Comparison of ENCODE assay signal across 9 cellular contexts in genomic region chr5:135488727-135489465, GRCh38. TPM values are rescaled to one million over a fixed set of nuclear protein-coding genes. Genes with fewer than 3 reads are reported as not detected.
DNase-seq lines count a peak whose midpoint lies in the region; ATAC-seq and TF ChIP-seq lines count a peak whose summit lies in the region.
"Had no signal": no experiment of that assay in that cellular context is flagged by ENCODE, and none has a peak within 500 bp of the region (broad histone marks: within the 10 kb centered on the region; RNA-seq: fewer than 3 reads in every experiment).

No MANE protein-coding gene starts in this region.

- peaks cover 33% of the 10 kb centered on the region for H3K4me1 ChIP-seq in skeletal muscle satellite cell (ENCODE audit: control insufficient read depth, insufficient read depth, low read length)

- H3K27me3 ChIP-seq in MG63, result no peaks in the 10 kb centered on the region
- no peaks in the 10 kb centered on the region for H3K27me3 ChIP-seq in WERI-Rb-1 (ENCODE audit: insufficient read depth, low read depth, severe bottlenecking)
- H3K27me3 ChIP-seq in skeletal muscle satellite cell (ENCODE audit: control insufficient read depth, insufficient read depth, low read length), result peaks cover 68% of the 10 kb centered on the region

- ATAC-seq in left ventricle myocardium superior, result peak; percentile 27
- no peak for ATAC-seq in GM21515 (IDR thresholded peaks at IDR 0.05; ENCODE audit: unreplicated experiment)

- peak overlapping the region; percentile 93 for H3K4me2 ChIP-seq in skeletal muscle satellite cell (ENCODE audit: low read length)

- H3K36me3 ChIP-seq in MG63 (no peaks in the 10 kb centered on the region), WERI-Rb-1 (no peaks in the 10 kb centered on the region), skeletal muscle satellite cell (ENCODE audit: insufficient read depth, low read length) (no peaks in the 10 kb centered on the region)

- H3K4me3 ChIP-seq in MG63 (peak overlapping the region; percentile 27), WERI-Rb-1 (ENCODE audit: low read depth, low read length) (peak overlapping the region; percentile 29), skeletal muscle satellite cell (ENCODE audit: low read length) (peak overlapping the region; percentile 67)

- H3K27ac ChIP-seq in WERI-Rb-1, result peak overlapping the region; percentile 91

- DNase-seq in AG20443 (ENCODE audit: low spot score), result peak; percentile 90
- DNase-seq in MG63, result peak; percentile 90
- DNase-seq in WERI-Rb-1, result peak; percentile 97
- DNase-seq in left ventricle myocardium superior, result no peak
- no peak for DNase-seq in SIG-M5 (lab: John Stamatoyannopoulos, UW)
- no peak for DNase-seq in GM19240 (ENCODE audit: insufficient read length, low spot score)
- DNase-seq: activated naive CD8-positive, alpha-beta T cell treated with anti-CD3 and anti-CD28 coated beads, Interleukin-2, amount 10 ng/mL, durations not matched to agents 7 days and 5 days had no signal

- H3K9me3 ChIP-seq in MG63 (no peaks in the 10 kb centered on the region), WERI-Rb-1 (ENCODE audit: severe bottlenecking) (no peaks in the 10 kb centered on the region), skeletal muscle satellite cell (replicated peaks; ENCODE audit: low read length) (no peaks in the 10 kb centered on the region)

- H3K9ac ChIP-seq in skeletal muscle satellite cell (ENCODE audit: low read depth, low read length), result peak overlapping the region; percentile 48

- intact Hi-C loops in left ventricle myocardium superior (cut with micrococcal nuclease), result no loop called here

- TF ChIP-seq CTCF in WERI-Rb-1 (IDR thresholded peaks at IDR 0.05; ENCODE audit: low read depth, low read length), result peak; percentile 40; the same call in 1 of the 2 replicates

RNA-seq across cellular contexts. Expression of gene TIFAB, which starts 36.7 kb away (rescaled TPM):
- not detected in 2 replicates for total RNA-seq in MG63 (2014; rRNA removed; shearing (Covaris generic); ENCODE audit: low replicate concordance)
- not detected for total RNA-seq in left ventricle myocardium superior
- not detected in 2 replicates for total RNA-seq in skeletal muscle satellite cell (2012; rRNA removed)
- total RNA-seq: activated naive CD8-positive, alpha-beta T cell treated with anti-CD3 and anti-CD28 coated beads, Interleukin-2, amount 10 ng/mL, durations not matched to agents 7 days and 5 days had no signal

RNA-seq across cellular contexts. Expression of gene DCANP1, which starts 41.7 kb away (rescaled TPM):
- not detected in 2 replicates for total RNA-seq in MG63 (2014; rRNA removed; shearing (Covaris generic); ENCODE audit: low replicate concordance)
- not detected for total RNA-seq in left ventricle myocardium superior
- total RNA-seq in skeletal muscle satellite cell (2012; rRNA removed), result not detected in 2 replicates
- total RNA-seq: activated naive CD8-positive, alpha-beta T cell treated with anti-CD3 and anti-CD28 coated beads, Interleukin-2, amount 10 ng/mL, durations not matched to agents 7 days and 5 days had no signal

RNA-seq across cellular contexts. Expression of gene NEUROG1, which starts 46.9 kb away (rescaled TPM):
- not detected in 2 replicates for total RNA-seq in MG63 (2014; rRNA removed; shearing (Covaris generic); ENCODE audit: low replicate concordance)
- not detected for total RNA-seq in left ventricle myocardium superior
- not detected in 2 replicates for total RNA-seq in skeletal muscle satellite cell (2012; rRNA removed)
- total RNA-seq: activated naive CD8-positive, alpha-beta T cell treated with anti-CD3 and anti-CD28 coated beads, Interleukin-2, amount 10 ng/mL, durations not matched to agents 7 days and 5 days had no signal

Comparison
In these comparisons a context has a peak if more than half of its experiments do, and no peak if none do; other contexts are left out.
1. DNase-seq: peak in AG20443 (single experiment), MG63 (single experiment) and WERI-Rb-1 (single experiment); none in left ventricle myocardium superior (single experiment), SIG-M5 (single experiment) and GM19240 (single experiment).
2. Peak in every context shown above with its lines, with median percentiles within 50 percentile points of each other: H3K4me3 ChIP-seq.